In genomic region chr2:105644174-105644980, GRCh38 we compare ENCODE assay signal across 11 cellular contexts.
A peak's percentile ranks its signal among the peaks of the same experiment; 100 is the strongest.
DNase-seq lines count a peak whose midpoint lies in the region; ATAC-seq, FAIRE-seq and TF ChIP-seq lines count a peak whose summit lies in the region.
"Had no signal": no experiment of that assay in that cellular context is flagged by ENCODE, and none has a peak within 500 bp of the region (broad histone marks: within the 10 kb centered on the region; RNA-seq: fewer than 3 reads in every experiment).

No MANE protein-coding gene starts in this region.

- H3K4me1 ChIP-seq in GM23338 (ENCODE audit: insufficient read depth) = peaks cover 35% of the 10 kb centered on the region
- peaks cover 26% of the 10 kb centered on the region for H3K4me1 ChIP-seq in HepG2 (ENCODE audit: insufficient read depth, low read length)

- DNase-seq in GM23338 (ENCODE audit: low spot score) (no peak), astrocyte of the spinal cord (ENCODE audit: low read depth, low spot score) (peak; percentile 4), HepG2 (ENCODE audit: low spot score) (peak; percentile 41), T-cell (no peak), 8988T (no peak)
- no peak for DNase-seq in activated naive CD4-positive, alpha-beta T cell treated with anti-CD3 and anti-CD28 coated beads, Interleukin-2, amount 50 U/mL, for 16 hours
- DNase-seq: activated CD8-positive, alpha-beta T cell treated with anti-CD3 and anti-CD28 coated beads, Interleukin-2, amount 10 ng/mL, durations not matched to agents 7 days and 5 days; NCI-H1436 had no signal

- intact Hi-C loops in HepG2 (cut with micrococcal nuclease; ENCODE audit: unreplicated experiment) = no loop called here

- no peak for TF ChIP-seq POLR2A in HepG2 (IDR thresholded peaks at IDR 0.05; ENCODE audit: insufficient read depth in 1 of 2, low read depth in 2 of 2, low read length in 2 of 2)

- no peaks in the 10 kb centered on the region for H3K9me2 ChIP-seq in GM23338 (ENCODE audit: insufficient read depth)

- TF ChIP-seq EP300 in HepG2 (IDR thresholded peaks at IDR 0.05; ENCODE audit: low read depth in 2 of 2, low read length in 2 of 2) = no peak
- no peak for TF ChIP-seq EP300 in HepG2 (CRISPR knock-in tag; IDR thresholded peaks at IDR 0.05; ENCODE audit: borderline replicate concordance)

- H3K9me3 ChIP-seq in HepG2 (ENCODE audit: low read length) = no peaks in the 10 kb centered on the region
- H3K9me3 ChIP-seq: neutrophil had no signal

- ATAC-seq in GM23338 = no peak
- peak; percentile 78 for ATAC-seq in HepG2
- no peak for ATAC-seq in T-cell (replicated peaks in 1 of 4)
- no peak for ATAC-seq in GM21576 (IDR thresholded peaks at IDR 0.05; ENCODE audit: unreplicated experiment)
- ATAC-seq: activated CD8-positive, alpha-beta T cell treated with anti-CD3 and anti-CD28 coated beads, Interleukin-2, amount 10 ng/mL, durations not matched to agents 7 days and 5 days had no signal

- in situ Hi-C loops in astrocyte of the spinal cord (cut with HindIII; ENCODE audit: low sequenced_read_pairs) = no loop called here
- in situ Hi-C loops in HepG2 (cut with HindIII; ENCODE audit: extremely low pct_ligation_motif_present, low pct_unique_long_range_greater_than_20kb) = no loop called here

- peaks cover 7% of the 10 kb centered on the region; the same call in 2 of the 3 replicates for H3K9me3 Mint-ChIP-seq in GM23338
- H3K9me3 Mint-ChIP-seq in T-cell = peaks cover 4 to 7% (median 5%) of the 10 kb centered on the region in 3 donors

- H3K27ac ChIP-seq in GM23338 (ENCODE audit: low read depth) = no peak overlapping the region
- no peak overlapping the region for H3K27ac ChIP-seq in HepG2 (ENCODE audit: extremely low read length, insufficient read depth, low read length)
- H3K27ac ChIP-seq in temporal lobe (ENCODE audit: low read depth, low read length) = peak overlapping the region; percentile 28
- H3K27ac ChIP-seq: neutrophil had no signal

- H3K27me3 Mint-ChIP-seq in GM23338 (ENCODE audit: insufficient read depth, low read depth, poor library complexity) = peaks cover 8% of the 10 kb centered on the region
- H3K27me3 Mint-ChIP-seq in T-cell = peaks cover 5% of the 10 kb centered on the region in 2 donors

- H3K4me1 Mint-ChIP-seq in GM23338 = peaks cover 30% of the 10 kb centered on the region
- H3K4me1 Mint-ChIP-seq in T-cell = no peaks in the 10 kb centered on the region

- no peak for TF ChIP-seq RAD21 in HepG2 (CRISPR knock-in tag; IDR thresholded peaks at IDR 0.05)

- H3K27ac Mint-ChIP-seq in GM23338 = no peak overlapping the region
- H3K27ac Mint-ChIP-seq in T-cell = no peak overlapping the region
- H3K27ac Mint-ChIP-seq: activated CD8-positive, alpha-beta T cell treated with anti-CD3 and anti-CD28 coated beads, Interleukin-2, amount 10 ng/mL, durations not matched to agents 7 days and 5 days had no signal

- H4K20me1 ChIP-seq in GM23338 (replicated peaks; ENCODE audit: insufficient read depth) = no peaks in the 10 kb centered on the region
- H4K20me1 ChIP-seq in HepG2 (ENCODE audit: insufficient read depth, low read length) = no peaks in the 10 kb centered on the region

- H2AFZ ChIP-seq in GM23338 (peak overlapping the region; percentile 74), HepG2 (ENCODE audit: low read length) (no peak overlapping the region)

- H3K4me3 ChIP-seq in GM23338 (no peak overlapping the region), astrocyte of the spinal cord (ENCODE audit: low read depth, low read length) (no peak overlapping the region), HepG2 (replicated peaks in 1 of 3; ENCODE audit: insufficient read depth in 1 of 3, low read depth in 2 of 3, low read length in 3 of 3) (no peak overlapping the region)

- H3K4me3 Mint-ChIP-seq in GM23338 (no peak overlapping the region), T-cell (no peak overlapping the region)
- H3K4me3 Mint-ChIP-seq: activated CD8-positive, alpha-beta T cell treated with anti-CD3 and anti-CD28 coated beads, Interleukin-2, amount 10 ng/mL, durations not matched to agents 7 days and 5 days had no signal

- CTCF ChIA-PET in HepG2 (lab: Yijun Ruan, JAX; ENCODE audit: low intra/inter-chr PET ratio, low total read pairs) (no interaction called here), T-cell (lab: Charles Lee) (no interaction called here)

- no peaks in the 10 kb centered on the region for H3F3A ChIP-seq in GM23338 (replicated peaks; ENCODE audit: low read depth)

- POLR2A ChIA-PET in HepG2 (lab: Yijun Ruan, JAX) (no interaction called here), T-cell (lab: Charles Lee) (no interaction called here)

- WGBS in HepG2 (ENCODE audit: low lambda C conversion rate) = 2% methylated on average over 18 of the region's 18 CpGs

- H3K27me3 ChIP-seq in GM23338 (ENCODE audit: insufficient read depth) (no peaks in the 10 kb centered on the region), HepG2 (ENCODE audit: control insufficient read depth in 1 of 2, insufficient read depth in 2 of 2, low read length in 2 of 2) (peaks cover 4 to 54% of the 10 kb centered on the region in 2 experiments; a peak in 4 of 5 replicates)

- H3K9ac ChIP-seq in HepG2 (ENCODE audit: insufficient read depth, low read depth, low read length) = no peak overlapping the region

- H3K36me3 ChIP-seq in GM23338 (ENCODE audit: insufficient read depth) = no peaks in the 10 kb centered on the region
- no peaks in the 10 kb centered on the region for H3K36me3 ChIP-seq in HepG2 (replicated peaks in 1 of 2; ENCODE audit: control insufficient read depth in 1 of 2, insufficient read depth in 2 of 2, low read length in 2 of 2)
- H3K36me3 ChIP-seq: neutrophil had no signal

- H3K79me2 ChIP-seq in GM23338 (replicated peaks; ENCODE audit: insufficient read depth) = no peaks in the 10 kb centered on the region
- no peaks in the 10 kb centered on the region for H3K79me2 ChIP-seq in HepG2 (ENCODE audit: insufficient read depth, low read length)

- no TSS peak for BruUV-seq in HepG2 (replicated peaks; lab: Mats Ljungman, UMichigan)

- H3K4me2 ChIP-seq in GM23338 = no peak overlapping the region
- peak overlapping the region; percentile 57 for H3K4me2 ChIP-seq in HepG2 (ENCODE audit: low read depth, low read length)

- TF ChIP-seq CTCF in GM23338 (conservative IDR thresholded peaks at IDR 0.05; ENCODE audit: low read depth in 2 of 2) (no peak), astrocyte of the spinal cord (IDR thresholded peaks at IDR 0.05; ENCODE audit: low read depth, low read length) (no peak), HepG2 (CRISPR knock-in tag; IDR thresholded peaks at IDR 0.05) (no peak)

- H3K36me3 Mint-ChIP-seq in GM23338 (ENCODE audit: low read depth) (peaks cover 5% of the 10 kb centered on the region), T-cell (no peaks in the 10 kb centered on the region)

- peak; percentile 44 for FAIRE-seq in HepG2 (lab: Jason Lieb, UNC)

TF ChIP-seq in GM23338, 12 proteins besides CTCF, POLR2A, EP300 and RAD21:
- TF ChIP-seq STAT1 (IDR thresholded peaks at IDR 0.05; ENCODE audit: unreplicated experiment) (no peak), CREB1 (CRISPR knock-in tag; IDR thresholded peaks at IDR 0.05; ENCODE audit: low read depth) (no peak), ZNF331 (CRISPR knock-in tag; IDR thresholded peaks at IDR 0.05; ENCODE audit: low read depth) (no peak), ZNF114 (CRISPR knock-in tag; IDR thresholded peaks at IDR 0.05) (no peak), JUNB (IDR thresholded peaks at IDR 0.05; ENCODE audit: unreplicated experiment) (no peak), EZH2phosphoT487 (IDR thresholded peaks at IDR 0.05; ENCODE audit: unreplicated experiment) (no peak)

TF ChIP-seq in HepG2, 621 proteins besides CTCF, POLR2A, EP300 and RAD21 (continues in another document):
- TF ChIP-seq TBX2 (CRISPR knock-in tag; IDR thresholded peaks at IDR 0.05; ENCODE audit: borderline replicate concordance) = peak; percentile 63
- no peak for TF ChIP-seq FOXP1 (IDR thresholded peaks at IDR 0.05)
- TF ChIP-seq FOXP1 (CRISPR knock-in tag; IDR thresholded peaks at IDR 0.05) = peak; percentile 37; the same call in 1 of the 2 replicates
- TF ChIP-seq MED1 (CRISPR knock-in tag; IDR thresholded peaks at IDR 0.05) = peak; percentile 36; the same call in 1 of the 2 replicates
- no peak for TF ChIP-seq ZNF839 (CRISPR knock-in tag; IDR thresholded peaks at IDR 0.05; ENCODE audit: borderline replicate concordance)
- no peak for TF ChIP-seq PPARG (CRISPR knock-in tag; conservative IDR thresholded peaks at IDR 0.05)
- peak; percentile 67 for TF ChIP-seq FOSL2 (CRISPR knock-in tag; IDR thresholded peaks at IDR 0.05)
- TF ChIP-seq ZNF781 (CRISPR knock-in tag; IDR thresholded peaks at IDR 0.05; ENCODE audit: borderline replicate concordance, not compliant biosample characterization) = no peak
- TF ChIP-seq PAXIP1 (CRISPR knock-in tag; conservative IDR thresholded peaks at IDR 0.05) = 0 out of 2 replicates have a peak, but pooled peaks have one; percentile 41
- no peak for TF ChIP-seq ZNF510 (CRISPR knock-in tag; IDR thresholded peaks at IDR 0.05; ENCODE audit: low read depth)
- TF ChIP-seq ZFP36 (IDR thresholded peaks at IDR 0.05; ENCODE audit: borderline replicate concordance, low read depth, low read length, partially characterized antibody) = peak; percentile 24
- no peak for TF ChIP-seq XBP1 (CRISPR knock-in tag; IDR thresholded peaks at IDR 0.05)
- peak; percentile 51 for TF ChIP-seq TEAD3 (CRISPR knock-in tag; optimal IDR thresholded peaks at IDR 0.05; ENCODE audit: borderline replicate concordance)
- peak; percentile 79 for TF ChIP-seq FOXA3 (CRISPR knock-in tag; IDR thresholded peaks at IDR 0.05)

Comparison
In these comparisons a context has a peak if more than half of its experiments do, and no peak if none do; other contexts are left out.
1. DNase-seq: peak in astrocyte of the spinal cord (single experiment) and HepG2 (single experiment); none in GM23338 (single experiment), T-cell (0 of 34), 8988T (single experiment) and activated naive CD4-positive, alpha-beta T cell treated with anti-CD3 and anti-CD28 coated beads, Interleukin-2, amount 50 U/mL, for 16 hours (single experiment).